ENCODE assay signal across 8 cellular contexts in the genomic region with DNA sequence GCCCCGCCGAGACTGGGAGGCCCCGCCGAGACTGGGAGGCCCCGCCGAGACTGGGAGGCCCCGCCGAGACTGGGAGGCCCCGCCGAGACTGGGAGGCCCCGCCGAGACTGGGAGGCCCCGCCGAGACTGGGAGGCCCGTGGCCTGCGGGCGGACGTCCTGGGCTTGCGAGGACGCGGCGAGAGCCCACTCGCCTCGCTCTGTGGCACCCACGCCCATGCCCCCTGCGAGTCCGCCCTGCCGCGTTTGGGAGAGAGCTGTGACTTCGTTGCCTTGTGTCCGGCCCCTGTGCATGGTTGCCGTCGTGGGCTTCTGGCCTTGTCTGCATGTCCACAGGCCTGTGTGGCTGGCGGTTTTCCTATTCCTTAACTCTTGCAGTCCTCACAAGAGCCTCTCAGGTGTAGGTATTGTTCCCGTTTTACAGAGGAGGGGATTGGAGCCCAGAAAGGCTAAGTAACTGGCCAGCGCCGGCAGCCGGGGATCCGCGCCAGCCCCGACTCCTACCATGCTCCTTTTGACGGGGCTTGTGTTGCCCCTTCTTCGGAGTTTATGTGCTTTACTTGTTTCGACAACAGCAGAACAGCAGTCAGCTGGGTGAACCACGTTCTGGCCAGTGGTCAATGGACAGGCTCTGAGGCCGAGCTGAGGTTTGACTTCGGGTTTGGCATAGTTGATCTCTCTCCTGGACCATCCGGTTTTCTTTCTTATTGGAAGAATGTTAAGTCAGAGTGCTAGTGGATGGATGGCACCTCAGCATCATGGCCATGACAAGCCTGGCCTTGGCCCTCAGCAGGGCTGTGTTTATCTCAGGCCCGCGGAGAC. TPM values are rescaled to one million over a fixed set of nuclear protein-coding genes. Genes with fewer than 3 reads are reported as not detected.
DNase-seq lines count a peak whose midpoint lies in the region; ATAC-seq and TF ChIP-seq lines count a peak whose summit lies in the region.

No MANE protein-coding gene starts in this region.

- H3K27ac Mint-ChIP-seq in brain = peak overlapping the region; percentile 84 to 96 (median 91)

- intact Hi-C loops in heart left ventricle (cut with DNase I) (loop anchor here in 2 of 10 donors (5.0 kb wide), 2 partner anchors 35 to 40 kb away; a partner anchor contains a TSS), Right ventricle myocardium superior (cut with DNase I) (no loop called here), uterus (cut with DNase I; ENCODE audit: low total_unique reads) (no loop called here)

- H3K36me3 ChIP-seq in heart left ventricle = peaks cover 0 to 7% (median 3%) of the 10 kb centered on the region in 9 donors
- H3K36me3 ChIP-seq in uterus = no peaks in the 10 kb centered on the region

- peaks cover 57% of the 10 kb centered on the region for H3K4me1 Mint-ChIP-seq in brain

- DNase-seq in heart left ventricle (peak in 1 of 5 donors; percentile 71), Right ventricle myocardium superior (no peak), lung microvascular endothelial cell (ENCODE audit: low read depth in 2 of 2) (peak; percentile 17 to 29), uterus (no peak), OCI-M1 (lab: John Stamatoyannopoulos, UW) (no peak), MV-4-11 (lab: John Stamatoyannopoulos, UW) (no peak)

- H3K9me3 ChIP-seq in heart left ventricle (no peaks in the 10 kb centered on the region), uterus (no peaks in the 10 kb centered on the region)

- H3K4me1 ChIP-seq in heart left ventricle = peaks cover 20 to 65% (median 51%) of the 10 kb centered on the region in 12 donors
- H3K4me1 ChIP-seq in uterus = peaks cover 13 to 27% of the 10 kb centered on the region in 2 donors

- H3K27me3 ChIP-seq in heart left ventricle = peaks cover 0 to 6% (median 0%) of the 10 kb centered on the region in 9 donors
- no peaks in the 10 kb centered on the region for H3K27me3 ChIP-seq in uterus

- 3 to 5% (median 4%) methylated on average over 21 to 48 of the region's 50 CpGs for WGBS in heart left ventricle, 4 donors

- H3K27ac ChIP-seq in heart left ventricle (peak overlapping the region in 11 of 12 donors; percentile 46 to 97 (median 91)), uterus (peak overlapping the region in 1 of 2 donors; percentile 63)

- peak overlapping the region; percentile 87 to 95 (median 94) for H3K4me3 Mint-ChIP-seq in brain

- ATAC-seq in heart left ventricle = no peak
- ATAC-seq in Right ventricle myocardium superior (ENCODE audit: poor library complexity) = no peak
- ATAC-seq in GM18517 (IDR thresholded peaks at IDR 0.05; ENCODE audit: unreplicated experiment) = no peak

- H3K4me3 ChIP-seq in heart left ventricle (peak overlapping the region; percentile 60 to 99 (median 84)), uterus (peak overlapping the region; percentile 52 to 96)

- H3K36me3 Mint-ChIP-seq in brain = peaks cover 12% of the 10 kb centered on the region

- TF ChIP-seq POLR2A in heart left ventricle (IDR thresholded peaks at IDR 0.05) = no peak
- TF ChIP-seq POLR2A in uterus (IDR thresholded peaks at IDR 0.05) = no peak

- no peaks in the 10 kb centered on the region for H3K9me3 Mint-ChIP-seq in brain

- TF ChIP-seq CTCF in heart left ventricle (IDR thresholded peaks at IDR 0.05) (no peak), brain (conservative IDR thresholded peaks at IDR 0.05) (no peak), uterus (IDR thresholded peaks at IDR 0.05) (no peak)

- peaks cover 25% of the 10 kb centered on the region for H3K27me3 Mint-ChIP-seq in brain

RNA-seq across cellular contexts. Expression of a gene that starts 0.7 kb away (rescaled TPM):
- total RNA-seq in heart left ventricle (10 to 100 TPM; 11.6 to 21.3 (median 18.3) TPM), Right ventricle myocardium superior (16.5 TPM), lung microvascular endothelial cell (11.6 and 16.9 TPM in 2 replicates), uterus (10 to 100 TPM in 3 of 4 donors, 1 to 10 TPM in 1; 5.0 to 45.8 (median 24.1) TPM)
- polyA plus RNA-seq in heart left ventricle (10 to 100 TPM; 16.1 to 18.1 TPM), brain (ENCODE audit: insufficient read depth, low read depth, low replicate concordance) (12.6 TPM)

RNA-seq across cellular contexts. Expression of a gene that starts 16.2 kb away (rescaled TPM):
- total RNA-seq in heart left ventricle (10 to 100 TPM in 1 of 9 donors, 1 to 10 TPM in 8; 1.1 to 15.5 (median 3.3) TPM), Right ventricle myocardium superior (4.4 TPM), lung microvascular endothelial cell (13.5 and 18.1 TPM in 2 replicates), uterus (10 to 100 TPM in 2 of 4 donors, 1 to 10 TPM in 1, under 1 TPM in 1; 0.59 to 13.1 (median 8.0) TPM)
- polyA plus RNA-seq in heart left ventricle (10 to 100 TPM in 1 of 2 donors, 1 to 10 TPM in 1; 5.7 to 12.5 TPM), brain (ENCODE audit: insufficient read depth, low read depth, low replicate concordance) (11.2 TPM)

RNA-seq across cellular contexts. Expression of a gene that starts 16.5 kb away (rescaled TPM):
- total RNA-seq in heart left ventricle (1 to 10 TPM in 2 of 9 donors, under 1 TPM in 5, not detected in 2; 0.10 to 1.6 (median 0.36) TPM), Right ventricle myocardium superior (0.22 TPM), lung microvascular endothelial cell (1.1 and 1.4 TPM in 2 replicates), uterus (1 to 10 TPM in 1 of 4 donors, under 1 TPM in 2, not detected in 1; 0.14 to 2.2 (median 0.51) TPM)
- polyA plus RNA-seq in heart left ventricle (under 1 TPM; 0.32 to 0.53 TPM), brain (ENCODE audit: insufficient read depth, low read depth, low replicate concordance) (1.1 TPM)

RNA-seq across cellular contexts. Expression of a gene that starts 38.7 kb away (rescaled TPM):
- total RNA-seq in heart left ventricle (10 to 100 TPM in 7 of 9 donors, 1 to 10 TPM in 2; 5.5 to 30.6 (median 14.9) TPM), Right ventricle myocardium superior (7.5 TPM), lung microvascular endothelial cell (7.6 and 10.9 TPM in 2 replicates), uterus (10 to 100 TPM in 3 of 4 donors, 1 to 10 TPM in 1; 9.1 to 33.6 (median 13.1) TPM)
- polyA plus RNA-seq in heart left ventricle (10 to 100 TPM in 1 of 2 donors, 1 to 10 TPM in 1; 9.5 to 21.1 TPM), brain (ENCODE audit: insufficient read depth, low read depth, low replicate concordance) (13.2 TPM)

RNA-seq across cellular contexts. Expression of a gene that starts 39.7 kb away (rescaled TPM):
- under 1 TPM in 7 of 9 donors, not detected in 2; 0.07 to 0.35 (median 0.20) TPM for total RNA-seq in heart left ventricle
- polyA plus RNA-seq in heart left ventricle = under 1 TPM; 0.19 to 0.30 TPM
- 0.13 TPM for total RNA-seq in Right ventricle myocardium superior
- 5.4 TPM for polyA plus RNA-seq in brain (ENCODE audit: insufficient read depth, low read depth, low replicate concordance)
- 0.22 and 0.60 TPM in 2 replicates for total RNA-seq in lung microvascular endothelial cell
- 1 to 10 TPM in 2 of 4 donors, not detected in 2; 1.7 to 1.9 TPM for total RNA-seq in uterus

Comparison
In these comparisons a context has a peak if more than half of its experiments do, and no peak if none do; other contexts are left out.
1. DNase-seq: peak in lung microvascular endothelial cell (2 of 2); none in Right ventricle myocardium superior (single experiment), uterus (0 of 2), OCI-M1 (single experiment) and MV-4-11 (single experiment).